Comparison of ENCODE assay signal across 12 cellular contexts in the genomic region with DNA sequence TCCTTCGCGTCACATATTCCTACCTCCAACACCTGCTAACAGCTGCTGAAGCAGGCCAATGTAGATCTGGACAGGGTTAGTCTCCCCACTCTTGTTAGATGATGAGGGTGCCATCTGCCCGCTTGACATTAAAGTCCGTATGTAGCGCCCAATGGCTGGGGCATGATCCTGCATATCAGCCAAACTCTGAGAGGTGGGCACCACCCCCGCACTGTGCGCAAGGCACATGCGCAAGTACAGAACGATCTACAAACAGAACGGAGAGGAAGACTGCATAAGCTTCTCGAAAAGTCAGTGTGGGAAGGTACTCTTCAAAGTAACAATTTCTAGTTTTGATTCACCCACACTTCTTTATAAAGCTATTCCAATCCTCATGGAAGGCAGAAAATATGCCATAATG.
A peak's percentile ranks its signal among the peaks of the same experiment; 100 is the strongest.
DNase-seq lines count a peak whose midpoint lies in the region; ATAC-seq and TF ChIP-seq lines count a peak whose summit lies in the region.
"Had no signal": no experiment of that assay in that cellular context is flagged by ENCODE, and none has a peak within 500 bp of the region (broad histone marks: within the 10 kb centered on the region; RNA-seq: fewer than 3 reads in every experiment).

No MANE protein-coding gene starts in this region.

- no peaks in the 10 kb centered on the region for H3K9me2 ChIP-seq in MM.1S (replicated peaks; ENCODE audit: insufficient read depth, low read length)

- peaks cover 33% of the 10 kb centered on the region for H3K4me1 ChIP-seq in MM.1S (ENCODE audit: low read length)
- H3K4me1 ChIP-seq in left ventricle myocardium inferior: peaks cover 7% of the 10 kb centered on the region
- H3K4me1 ChIP-seq: Caco-2 had no signal

- TF ChIP-seq CTCF in MM.1S (IDR thresholded peaks at IDR 0.05; ENCODE audit: low read length) (no peak), left ventricle myocardium inferior (IDR thresholded peaks at IDR 0.05; ENCODE audit: borderline replicate concordance) (no peak)

- ATAC-seq in HG02623 (IDR thresholded peaks at IDR 0.05; ENCODE audit: unreplicated experiment): no peak
- no peak for ATAC-seq in HG02852 (IDR thresholded peaks at IDR 0.05; ENCODE audit: unreplicated experiment)
- ATAC-seq: GM23338, HepG2 had no signal

- peaks cover 63% of the 10 kb centered on the region for H3K79me2 ChIP-seq in MM.1S (ENCODE audit: low read length)

- H4K20me1 ChIP-seq in MM.1S (ENCODE audit: insufficient read depth, low read length): no peaks in the 10 kb centered on the region

- intact Hi-C loops in head of caudate nucleus (cut with DNase I): loop anchor here (10.0 kb wide), 2 partner anchors 70 to 110 kb away; partner anchors contain the start of genes ECPAS and ZNF483
- intact Hi-C loops in left ventricle myocardium inferior (cut with micrococcal nuclease): no loop called here

- DNase-seq in MM.1S (no peak), head of caudate nucleus (peak; percentile 28 to 88 (median 74)), occipital lobe (lab: John Stamatoyannopoulos, UW) (peak; percentile 32), left ventricle myocardium inferior (no peak)
- DNase-seq: Caco-2; CD4-positive, alpha-beta T cell; HCEC 1CT had no signal

- H2AFZ ChIP-seq in MM.1S (ENCODE audit: low read length): no peak overlapping the region
- H2AFZ ChIP-seq: GM23338 had no signal

- H3K27ac ChIP-seq in MM.1S (ENCODE audit: low read length): peak overlapping the region; percentile 91
- H3K27ac ChIP-seq in left ventricle myocardium inferior (replicated peaks): no peak overlapping the region
- H3K27ac ChIP-seq: C4-2B had no signal

- H3K4me3 ChIP-seq in MM.1S (ENCODE audit: low read length): peak overlapping the region; percentile 16; the same call in 1 of the 2 replicates
- no peak overlapping the region for H3K4me3 ChIP-seq in left ventricle myocardium inferior
- H3K4me3 ChIP-seq: GM23338 had no signal

- H3K27me3 ChIP-seq in MM.1S (replicated peaks; ENCODE audit: insufficient read depth, low read length): no peaks in the 10 kb centered on the region
- H3K27me3 ChIP-seq in left ventricle myocardium inferior (ENCODE audit: low read depth): no peaks in the 10 kb centered on the region

- H3K4me2 ChIP-seq in MM.1S (ENCODE audit: low read depth, low read length): peak overlapping the region; percentile 58
- H3K4me2 ChIP-seq: GM23338 had no signal

- H3K36me3 ChIP-seq in MM.1S (replicated peaks; ENCODE audit: insufficient read depth, low read length): peaks cover 45% of the 10 kb centered on the region
- H3K36me3 ChIP-seq in left ventricle myocardium inferior: peaks cover 98% of the 10 kb centered on the region

- H3K9ac ChIP-seq in MM.1S (ENCODE audit: low read length): peak overlapping the region; percentile 27; the same call in 1 of the 2 replicates

- H3F3A ChIP-seq in MM.1S (ENCODE audit: insufficient read depth, low read length): peaks cover 28% of the 10 kb centered on the region

- H3K9me3 ChIP-seq in MM.1S (replicated peaks; ENCODE audit: insufficient read depth, low read length): no peaks in the 10 kb centered on the region
- no peaks in the 10 kb centered on the region for H3K9me3 ChIP-seq in left ventricle myocardium inferior (replicated peaks)
- H3K9me3 ChIP-seq: Caco-2 had no signal

Comparison
In these comparisons a context has a peak if more than half of its experiments do, and no peak if none do; other contexts are left out.
1. DNase-seq: peak in head of caudate nucleus (42 of 42) and occipital lobe (single experiment); none in MM.1S (single experiment) and left ventricle myocardium inferior (single experiment).